In the genomic region with DNA sequence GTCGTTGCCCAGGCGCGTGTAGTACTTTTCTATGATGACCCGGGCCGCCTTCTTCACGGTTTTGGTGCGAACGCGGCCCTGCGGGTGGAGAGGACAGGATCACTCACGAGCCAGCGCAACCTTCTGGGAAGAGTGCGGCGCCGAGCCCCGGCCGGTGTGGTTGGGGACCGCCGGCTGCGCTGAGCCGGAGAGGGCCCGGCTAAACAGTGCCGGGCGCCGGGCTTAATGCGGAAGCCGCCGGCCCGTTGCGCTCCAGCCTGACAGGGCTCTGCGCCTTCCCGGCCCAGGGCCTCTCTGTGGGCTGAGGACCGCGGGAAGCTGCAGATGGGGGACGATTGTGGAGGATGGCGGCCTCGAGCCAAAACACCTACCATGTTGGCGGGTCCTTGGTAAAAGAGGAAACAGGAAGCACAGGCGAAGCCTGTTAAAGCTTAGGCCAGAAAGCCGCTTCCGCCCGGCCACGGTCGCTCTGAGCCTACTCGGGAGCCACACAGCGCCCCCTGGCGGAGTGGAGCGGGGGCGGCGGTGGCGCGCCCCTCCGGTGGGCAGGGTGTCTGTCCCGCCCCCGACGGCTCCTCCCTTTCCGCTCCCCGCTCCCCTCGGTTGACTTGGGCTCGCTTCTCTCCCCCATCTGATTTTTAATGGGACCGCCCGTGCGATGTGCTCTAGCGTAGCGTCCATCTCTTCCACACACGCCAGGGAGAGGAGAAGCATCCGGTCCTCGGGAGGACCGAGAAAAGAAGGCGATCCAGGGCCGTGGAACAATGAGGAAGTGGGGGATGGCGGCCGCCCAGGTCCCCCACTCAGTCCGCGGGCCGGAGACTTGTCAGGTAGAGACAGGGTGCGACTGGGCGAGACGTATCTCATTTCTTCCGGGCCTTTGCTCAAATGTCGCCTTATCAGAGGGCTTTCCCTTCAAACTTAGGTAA, we compare ENCODE assay signal across 8 cellular contexts. TPM values are rescaled to one million over a fixed set of nuclear protein-coding genes. Genes with fewer than 3 reads are reported as not detected.
DNase-seq lines count a peak whose midpoint lies in the region; ATAC-seq and TF ChIP-seq lines count a peak whose summit lies in the region.

RPS17 (minus strand) TSS at position 403 of the 929 bp plus-strand sequence; CDS start at position 374, 29 bp downstream.

- peak; percentile 95 for ATAC-seq in HG02678 (IDR thresholded peaks at IDR 0.05; ENCODE audit: unreplicated experiment)
- peak; percentile 96 for ATAC-seq in activated naive CD8-positive, alpha-beta T cell treated with anti-CD3 and anti-CD28 coated beads, Interleukin-2, amount 50 U/mL, for 24 hours
- ATAC-seq in left ventricle myocardium superior = peak; percentile 97

- H3K27me3 Mint-ChIP-seq in activated naive CD8-positive, alpha-beta T cell treated with anti-CD3 and anti-CD28 coated beads, Interleukin-2, amount 50 U/mL, for 24 hours = no peaks in the 10 kb centered on the region

- no peaks in the 10 kb centered on the region for H3K9me3 Mint-ChIP-seq in activated naive CD8-positive, alpha-beta T cell treated with anti-CD3 and anti-CD28 coated beads, Interleukin-2, amount 50 U/mL, for 24 hours

- peaks cover 0 to 24% (median 5%) of the 10 kb centered on the region in 4 donors for H3K4me1 ChIP-seq in Peyer's patch

- H3K4me1 Mint-ChIP-seq in activated naive CD8-positive, alpha-beta T cell treated with anti-CD3 and anti-CD28 coated beads, Interleukin-2, amount 50 U/mL, for 24 hours = peaks cover 39% of the 10 kb centered on the region

- peak within 1 kb of the TSS; percentile 98 for H3K4me3 Mint-ChIP-seq in activated naive CD8-positive, alpha-beta T cell treated with anti-CD3 and anti-CD28 coated beads, Interleukin-2, amount 50 U/mL, for 24 hours

- TF ChIP-seq POLR2A in Peyer's patch (IDR thresholded peaks at IDR 0.05) = peak; percentile 75 to 85

- peak; percentile 97 for TF ChIP-seq CTCF in GM12874 (IDR thresholded peaks at IDR 0.05; ENCODE audit: insufficient read depth, low read depth, low read length)
- peak; percentile 96 to 100 (median 99) for TF ChIP-seq CTCF in Peyer's patch (IDR thresholded peaks at IDR 0.05)
- TF ChIP-seq CTCF in retinal pigment epithelial cell (conservative IDR thresholded peaks at IDR 0.05; ENCODE audit: low read depth, low read length) = peak; percentile 91

- H3K36me3 ChIP-seq in Peyer's patch = peaks cover 0 to 31% (median 0%) of the 10 kb centered on the region in 3 donors

- intact Hi-C loops in left ventricle myocardium superior (cut with micrococcal nuclease) = loop anchor here (10.0 kb wide), 1 partner anchor 174 kb away; no protein-coding TSS in a partner anchor

- DNase-seq in Peyer's patch (peak; percentile 95 to 99 (median 97)), left ventricle myocardium superior (peak; percentile 99), retinal pigment epithelial cell (ENCODE audit: low read depth) (peak; percentile 78), NCI-H1694 (lab: John Stamatoyannopoulos, UW) (no peak), NCI-H1105 treated with DMSO at 0.1 percent for 48 hours (lab: John Stamatoyannopoulos, UW) (no peak)
- DNase-seq in activated naive CD8-positive, alpha-beta T cell treated with anti-CD3 and anti-CD28 coated beads, Interleukin-2, amount 50 U/mL, for 24 hours = peak; percentile 99

- no peaks in the 10 kb centered on the region for H3K9me3 ChIP-seq in Peyer's patch

- peak within 1 kb of the TSS; percentile 96 for H3K27ac Mint-ChIP-seq in activated naive CD8-positive, alpha-beta T cell treated with anti-CD3 and anti-CD28 coated beads, Interleukin-2, amount 50 U/mL, for 24 hours

- peaks cover 57% of the 10 kb centered on the region for H3K36me3 Mint-ChIP-seq in activated naive CD8-positive, alpha-beta T cell treated with anti-CD3 and anti-CD28 coated beads, Interleukin-2, amount 50 U/mL, for 24 hours (ENCODE audit: low read depth)

- H3K4me3 ChIP-seq in Peyer's patch (peak within 1 kb of the TSS; percentile 68 to 83 (median 77)), retinal pigment epithelial cell (ENCODE audit: low read length) (peak within 1 kb of the TSS; percentile 100)

- H3K27me3 ChIP-seq in Peyer's patch = no peaks in the 10 kb centered on the region

- peak within 1 kb of the TSS; percentile 84 to 89 (median 86) for H3K27ac ChIP-seq in Peyer's patch

RNA-seq across cellular contexts. Expression of gene RPS17, which starts in this region (rescaled TPM):
- total RNA-seq in Peyer's patch (1,000 to 10,000 TPM in 1 of 4 donors, 100 to 1,000 TPM in 3; 237 to 1,533 (median 677) TPM), left ventricle myocardium superior (717 TPM)

Comparison
In these comparisons a context has a peak if more than half of its experiments do, and no peak if none do; other contexts are left out.
1. DNase-seq: peak in Peyer's patch (3 of 3), activated naive CD8-positive, alpha-beta T cell treated with anti-CD3 and anti-CD28 coated beads, Interleukin-2, amount 50 U/mL, for 24 hours (single experiment), left ventricle myocardium superior (single experiment) and retinal pigment epithelial cell (single experiment); none in NCI-H1694 (single experiment) and NCI-H1105 treated with DMSO at 0.1 percent for 48 hours (single experiment).
2. Peak in every context shown above with its lines, with median percentiles within 50 percentile points of each other: CTCF ChIP-seq and ATAC-seq.